In the genomic region with DNA sequence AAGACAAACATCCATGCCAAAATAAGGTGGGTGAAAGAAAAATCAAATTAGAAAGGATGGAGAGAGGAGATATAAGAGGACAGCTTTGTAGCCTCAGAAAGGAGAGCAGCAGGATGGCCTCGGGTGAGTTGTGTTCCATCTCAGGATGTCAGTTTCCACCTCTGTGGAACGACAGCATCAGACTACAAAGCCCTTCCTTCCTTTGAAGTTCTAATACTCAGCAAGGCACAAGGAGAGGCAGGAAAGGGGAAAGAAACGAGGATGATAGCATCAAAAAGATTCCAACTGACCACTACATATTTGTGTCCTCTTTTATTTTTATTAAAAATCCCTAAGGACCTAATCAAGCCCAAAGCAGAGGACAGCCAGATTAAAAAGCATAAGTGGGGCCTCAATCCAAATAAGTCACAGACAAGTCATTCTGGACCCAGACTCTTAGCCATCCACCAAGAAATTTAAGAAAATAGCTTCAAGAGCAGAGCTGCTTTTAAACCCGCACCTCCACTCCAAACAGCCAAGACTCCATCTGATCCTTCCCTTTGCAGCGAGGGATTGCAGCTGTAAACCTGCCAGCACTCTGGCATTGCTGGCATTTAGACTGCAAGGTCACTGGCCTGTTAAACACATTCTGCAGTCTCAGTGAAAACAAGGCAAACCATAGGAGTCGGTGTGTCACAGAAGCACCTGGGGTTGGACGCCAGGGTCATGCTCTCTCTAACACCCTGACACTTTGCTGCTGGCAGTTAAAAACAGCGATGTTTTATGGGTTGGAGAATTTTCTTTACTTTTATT, we compare ENCODE assay signal across 18 cellular contexts.
DNase-seq lines count a peak whose midpoint lies in the region; ATAC-seq and TF ChIP-seq lines count a peak whose summit lies in the region.
"Had no signal": no experiment of that assay in that cellular context is flagged by ENCODE, and none has a peak within 500 bp of the region (broad histone marks: within the 10 kb centered on the region; RNA-seq: fewer than 3 reads in every experiment).

No MANE protein-coding gene starts in this region.

- intact Hi-C loops in body of pancreas (cut with DNase I) = no loop called here
- intact Hi-C loops in sciatic nerve (cut with DNase I) = no loop called here

- TF ChIP-seq POLR2A in body of pancreas (IDR thresholded peaks at IDR 0.05) = no peak

- no peak overlapping the region for H3K27ac Mint-ChIP-seq in osteocyte (ENCODE audit: unreplicated experiment)
- H3K27ac Mint-ChIP-seq: activated CD8-positive, alpha-beta memory T cell treated with anti-CD3 and anti-CD28 coated beads, Interleukin-2, amount 10 ng/mL, durations not matched to agents 7 days and 5 days; activated T-helper 2 cell treated with anti-CD3 and anti-CD28 coated beads, Interferon-gamma antibody, Interleukin-2, Interleukin-4, amounts not matched to agents 10 μg/mL and 5 μg/mL and 100 μg/mL, durations not matched to agents 14 hours and 24 hours and 36 hours; endodermal cell had no signal

- H3K4me1 Mint-ChIP-seq in osteocyte (ENCODE audit: unreplicated experiment) = no peaks in the 10 kb centered on the region
- H3K4me1 Mint-ChIP-seq: activated CD8-positive, alpha-beta memory T cell treated with anti-CD3 and anti-CD28 coated beads, Interleukin-2, amount 10 ng/mL, durations not matched to agents 7 days and 5 days had no signal

- H3K27ac ChIP-seq in body of pancreas = no peak overlapping the region
- H3K27ac ChIP-seq: KMS-11, spleen, suprapubic skin had no signal

- H3K27me3 Mint-ChIP-seq in osteocyte (ENCODE audit: unreplicated experiment) = peaks cover 6% of the 10 kb centered on the region
- H3K27me3 Mint-ChIP-seq: activated CD8-positive, alpha-beta memory T cell treated with anti-CD3 and anti-CD28 coated beads, Interleukin-2, amount 10 ng/mL, durations not matched to agents 7 days and 5 days had no signal

- WGBS in body of pancreas, 2 donors = 17 to 22% methylated on average over 8 of the region's 8 CpGs

- no peaks in the 10 kb centered on the region for H3K36me3 Mint-ChIP-seq in osteocyte (ENCODE audit: unreplicated experiment)
- H3K36me3 Mint-ChIP-seq: activated CD8-positive, alpha-beta memory T cell treated with anti-CD3 and anti-CD28 coated beads, Interleukin-2, amount 10 ng/mL, durations not matched to agents 7 days and 5 days had no signal

- no peak overlapping the region for H3K4me3 ChIP-seq in body of pancreas
- H3K4me3 ChIP-seq in foreskin fibroblast (ENCODE audit: low read depth in 1 of 2, low read length in 2 of 2) = no peak overlapping the region
- H3K4me3 ChIP-seq: spleen, suprapubic skin had no signal

- no peak overlapping the region for H3K4me3 Mint-ChIP-seq in osteocyte (ENCODE audit: unreplicated experiment)
- H3K4me3 Mint-ChIP-seq: activated CD8-positive, alpha-beta memory T cell treated with anti-CD3 and anti-CD28 coated beads, Interleukin-2, amount 10 ng/mL, durations not matched to agents 7 days and 5 days; endodermal cell had no signal

- no peak for TF ChIP-seq CTCF in body of pancreas (IDR thresholded peaks at IDR 0.05)
- TF ChIP-seq CTCF in foreskin fibroblast (IDR thresholded peaks at IDR 0.05; ENCODE audit: low read depth, low read length) = no peak
- TF ChIP-seq CTCF in osteocyte (IDR thresholded peaks at IDR 0.05) = no peak

- DNase-seq in M059J (ENCODE audit: low read depth) (peak; percentile 32), body of pancreas (peak; percentile 65 to 81 (median 75)), left lobe of liver (ENCODE audit: low spot score) (peak; percentile 58), sciatic nerve (ENCODE audit: low spot score) (no peak), foreskin fibroblast (no peak), osteocyte (ENCODE audit: extremely low spot score, unreplicated experiment) (no peak), DMS53 treated with DMSO at 0.1 percent for 48 hours (lab: John Stamatoyannopoulos, UW; ENCODE audit: unreplicated experiment) (no peak)
- DNase-seq: activated CD8-positive, alpha-beta memory T cell treated with anti-CD3 and anti-CD28 coated beads, Interleukin-2, amount 10 ng/mL, durations not matched to agents 7 days and 5 days; endodermal cell; NCI-H1105 treated with DMSO at 0.1 percent for 48 hours; NCI-H524 treated with DMSO at 0.1 percent for 48 hours; spleen; T1000 had no signal

- H3K9me3 Mint-ChIP-seq in osteocyte (ENCODE audit: unreplicated experiment) = no peaks in the 10 kb centered on the region
- H3K9me3 Mint-ChIP-seq: activated T-helper 2 cell treated with anti-CD3 and anti-CD28 coated beads, Interferon-gamma antibody, Interleukin-2, Interleukin-4, amounts not matched to agents 10 μg/mL and 5 μg/mL and 100 μg/mL, durations not matched to agents 14 hours and 24 hours and 36 hours; endodermal cell had no signal

- H3K27me3 ChIP-seq in body of pancreas = no peaks in the 10 kb centered on the region
- H3K27me3 ChIP-seq: spleen, suprapubic skin had no signal

- H3K9me3 ChIP-seq in body of pancreas = no peaks in the 10 kb centered on the region
- H3K9me3 ChIP-seq: spleen, suprapubic skin had no signal

- H3K36me3 ChIP-seq in body of pancreas (replicated peaks in 1 of 2; ENCODE audit: insufficient read depth in 1 of 2, low read depth in 2 of 2) = no peaks in the 10 kb centered on the region
- H3K36me3 ChIP-seq: spleen, suprapubic skin had no signal

- peaks cover 13% of the 10 kb centered on the region for H3K4me1 ChIP-seq in body of pancreas
- H3K4me1 ChIP-seq: spleen, suprapubic skin had no signal

- ATAC-seq in body of pancreas = peak; percentile 91
- ATAC-seq in left lobe of liver = peak; percentile 96
- peak; percentile 41 for ATAC-seq in sciatic nerve
- ATAC-seq in GM18511 (IDR thresholded peaks at IDR 0.05; ENCODE audit: unreplicated experiment) = no peak
- ATAC-seq: activated CD4-positive, CD25-positive, alpha-beta regulatory T cell treated with anti-CD3 and anti-CD28 coated beads, Interleukin-2, amount 50 U/mL, for 24 hours; activated CD8-positive, alpha-beta memory T cell treated with anti-CD3 and anti-CD28 coated beads, Interleukin-2, amount 10 ng/mL, durations not matched to agents 7 days and 5 days had no signal

Comparison
In these comparisons a context has a peak if more than half of its experiments do, and no peak if none do; other contexts are left out.
1. DNase-seq: peak in M059J (single experiment), body of pancreas (4 of 4) and left lobe of liver (single experiment); none in sciatic nerve (single experiment), foreskin fibroblast (0 of 2), osteocyte (single experiment) and DMS53 treated with DMSO at 0.1 percent for 48 hours (single experiment).